Comparison of ENCODE assay signal across 8 cellular contexts in the genomic region with DNA sequence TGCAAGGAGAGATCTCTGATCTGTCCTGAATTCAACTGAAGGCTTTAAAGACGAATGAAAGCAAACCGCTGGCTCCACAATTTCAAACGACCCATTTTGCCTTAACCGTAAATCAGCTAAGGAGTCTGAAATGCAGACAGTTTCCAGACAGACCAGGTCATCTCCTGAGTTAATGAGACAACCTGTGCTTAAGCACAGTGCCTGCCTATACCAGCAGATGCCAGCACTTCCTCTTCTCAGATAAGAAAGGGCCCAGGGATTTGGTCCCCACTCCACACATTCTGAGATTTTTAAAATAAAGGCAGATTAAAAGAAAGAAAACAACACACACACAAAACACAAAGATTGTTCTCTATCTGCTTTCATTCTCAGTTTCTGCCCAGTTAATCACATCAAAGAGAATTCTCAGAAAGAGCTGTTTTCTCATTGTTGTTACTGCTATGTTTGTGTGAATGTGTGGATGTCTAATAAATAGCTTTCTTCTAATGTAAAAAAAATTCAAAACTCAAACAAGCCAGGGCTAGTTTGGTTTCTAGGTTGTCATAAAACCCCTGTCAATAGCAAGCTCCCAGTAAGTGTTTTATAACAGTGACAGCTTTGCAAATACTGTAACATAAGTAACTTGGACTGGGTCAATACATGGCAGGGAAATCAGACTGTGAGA.
DNase-seq lines count a peak whose midpoint lies in the region; ATAC-seq, FAIRE-seq and TF ChIP-seq lines count a peak whose summit lies in the region.

No MANE protein-coding gene starts in this region.

- TF ChIP-seq CTCF in C4-2B (conservative IDR thresholded peaks at IDR 0.05) (peak; percentile 46), fibroblast of pulmonary artery (IDR thresholded peaks at IDR 0.05; ENCODE audit: low read length, missing control alignments) (peak; percentile 55)

- H3K27ac ChIP-seq in C4-2B, result no peak overlapping the region

- peak; percentile 63 for FAIRE-seq in GM19239 (lab: Jason Lieb, UNC)

- ATAC-seq in HG03045 (IDR thresholded peaks at IDR 0.05; ENCODE audit: unreplicated experiment) (no peak), left lobe of liver (no peak)

- DNase-seq in GM19239 (ENCODE audit: insufficient read length, low spot score) (no peak), NCI-H526 treated with DMSO at 0.1 percent for 48 hours (lab: John Stamatoyannopoulos, UW) (peak; percentile 16), fibroblast of pulmonary artery (ENCODE audit: low read depth) (peak; percentile 51), midbrain (lab: John Stamatoyannopoulos, UW) (no peak), left lobe of liver (ENCODE audit: low spot score) (no peak), mucosa of gallbladder (ENCODE audit: low spot score) (no peak)

- no peak overlapping the region for H3K4me3 ChIP-seq in fibroblast of pulmonary artery (replicated peaks; ENCODE audit: low read depth, low read length)

Comparison
In these comparisons a context has a peak if more than half of its experiments do, and no peak if none do; other contexts are left out.
1. DNase-seq: peak in NCI-H526 treated with DMSO at 0.1 percent for 48 hours (single experiment) and fibroblast of pulmonary artery (single experiment); none in GM19239 (single experiment), midbrain (single experiment), left lobe of liver (single experiment) and mucosa of gallbladder (single experiment).